ENCODE assay signal across 25 cellular contexts in the genomic region with DNA sequence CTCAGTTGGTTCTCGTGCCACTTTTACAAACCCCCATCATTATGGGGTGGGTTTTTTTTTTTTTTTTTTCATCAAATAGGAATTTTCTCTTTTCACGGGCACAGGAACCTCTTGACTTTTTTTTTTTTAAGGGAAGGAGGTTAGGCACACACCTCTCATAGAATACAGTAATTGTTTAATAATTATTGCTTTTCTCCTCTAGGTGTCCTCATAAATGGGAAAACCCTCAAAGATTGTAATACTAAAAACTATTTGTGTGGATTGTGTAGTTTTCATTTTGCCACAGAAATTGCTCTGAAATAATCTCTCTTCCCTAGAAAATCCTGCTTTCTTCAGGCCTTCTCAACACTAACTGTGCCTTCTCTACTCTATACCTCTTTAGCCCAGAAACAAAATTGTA.
DNase-seq lines count a peak whose midpoint lies in the region; ATAC-seq and TF ChIP-seq lines count a peak whose summit lies in the region.
"Had no signal": no experiment of that assay in that cellular context is flagged by ENCODE, and none has a peak within 500 bp of the region (broad histone marks: within the 10 kb centered on the region; RNA-seq: fewer than 3 reads in every experiment).

No MANE protein-coding gene starts in this region.

- WGBS in right cardiac atrium, result 88% methylated on average over 2 of the region's 2 CpGs

- H3K27ac ChIP-seq in A673 (ENCODE audit: low read depth, low read length, poor library complexity, severe bottlenecking) (no peak overlapping the region), foreskin keratinocyte (peak overlapping the region; percentile 87), caudate nucleus (ENCODE audit: low read depth, low read length) (no peak overlapping the region), right cardiac atrium (ENCODE audit: low read length) (no peak overlapping the region)
- H3K27ac ChIP-seq: BLaER1, parathyroid adenoma, SJCRH30, spleen had no signal

- H3K36me3 ChIP-seq in A673 (ENCODE audit: insufficient read depth, low read length, poor library complexity, severe bottlenecking), result no peaks in the 10 kb centered on the region
- H3K36me3 ChIP-seq: BLaER1, SJCRH30, spleen had no signal

- no peaks in the 10 kb centered on the region for H3K9me3 ChIP-seq in A673 (ENCODE audit: low read depth, low read length, poor library complexity, severe bottlenecking)
- no peaks in the 10 kb centered on the region for H3K9me3 ChIP-seq in right cardiac atrium (ENCODE audit: control insufficient read depth, low read length)
- H3K9me3 ChIP-seq: BLaER1, HAP-1, SJCRH30, spleen had no signal

- DNase-seq in A673 (ENCODE audit: low spot score), result no peak
- DNase-seq in LHCN-M2 (ENCODE audit: low read depth), result peak; percentile 24
- DNase-seq in astrocyte of the spinal cord (ENCODE audit: low read depth, low spot score), result no peak
- no peak for DNase-seq in foreskin keratinocyte
- DNase-seq in HUDEP-2 (lab: John Stamatoyannopoulos, UW; ENCODE audit: unreplicated experiment in 76 of 76), result no peak
- no peak for DNase-seq in caudate nucleus (lab: John Stamatoyannopoulos, UW)
- no peak for DNase-seq in right cardiac atrium
- no peak for DNase-seq in AG08396 (ENCODE audit: low spot score)
- DNase-seq: ACHN; activated CD8-positive, alpha-beta T cell treated with anti-CD3 and anti-CD28 coated beads for 36 hours; activated naive CD4-positive, alpha-beta T cell treated with anti-CD3 and anti-CD28 coated beads for 36 hours; cerebellar nuclear complex; islet precursor cell; NCI-H1436; NCI-H2081 treated with DMSO at 0.1 percent for 48 hours; NCI-H2227 treated with DMSO at 0.1 percent for 48 hours; NCI-H69; retina; SJCRH30; spleen; stimulated activated CD4-positive, alpha-beta T cell treated with anti-CD3 and anti-CD28 coated beads, Interleukin-2, amount 100 ng/mL, for 24 hours; SW 1271 had no signal

- no peak overlapping the region for H3K4me3 ChIP-seq in A673 (ENCODE audit: low read depth, low read length, poor library complexity, severe bottlenecking)
- H3K4me3 ChIP-seq in astrocyte of the spinal cord (ENCODE audit: low read depth, low read length), result no peak overlapping the region
- H3K4me3 ChIP-seq in right cardiac atrium (ENCODE audit: low read length), result no peak overlapping the region
- H3K4me3 ChIP-seq: BLaER1, HAP-1, SJCRH30, spleen had no signal

- POLR2A ChIA-PET in A673 (lab: Charles Lee; ENCODE audit: low non-redundant PET), result no interaction called here

- H3K4me1 ChIP-seq in A673 (ENCODE audit: insufficient read depth, low read length, poor library complexity, severe bottlenecking) (no peaks in the 10 kb centered on the region), foreskin keratinocyte (peaks cover 14% of the 10 kb centered on the region), right cardiac atrium (ENCODE audit: control insufficient read depth, insufficient read depth, low read length) (no peaks in the 10 kb centered on the region)
- H3K4me1 ChIP-seq: BLaER1, SJCRH30, spleen had no signal

- ATAC-seq in foreskin keratinocyte, result no peak
- ATAC-seq in right cardiac atrium, result no peak
- ATAC-seq: activated CD8-positive, alpha-beta T cell treated with anti-CD3 and anti-CD28 coated beads for 36 hours had no signal

- BruUV-seq in A673 (replicated peaks; lab: Mats Ljungman, UMichigan), result no TSS peak

- H3K27me3 ChIP-seq in A673 (replicated peaks; ENCODE audit: insufficient read depth, low read depth, low read length, poor library complexity) (no peaks in the 10 kb centered on the region), foreskin keratinocyte (no peaks in the 10 kb centered on the region), right cardiac atrium (ENCODE audit: control insufficient read depth, insufficient read depth) (no peaks in the 10 kb centered on the region)
- H3K27me3 ChIP-seq: BLaER1, SJCRH30, spleen had no signal

- CTCF ChIA-PET in A673 (lab: Charles Lee), result no interaction called here

- intact Hi-C loops in A673 (cut with micrococcal nuclease; ENCODE audit: unreplicated experiment), result no loop called here
- intact Hi-C loops in right cardiac atrium (cut with DNase I), result no loop called here

- TF ChIP-seq CTCF in A673 (conservative IDR thresholded peaks at IDR 0.05; ENCODE audit: low read depth, low read length) (peak; percentile 21; the same call in 1 of the 2 replicates), astrocyte of the spinal cord (IDR thresholded peaks at IDR 0.05; ENCODE audit: low read depth, low read length) (peak; percentile 1), foreskin keratinocyte (conservative IDR thresholded peaks at IDR 0.05) (peak; percentile 55)

- in situ Hi-C loops in astrocyte of the spinal cord (cut with HindIII; ENCODE audit: low sequenced_read_pairs), result no loop called here

Comparison
In these comparisons a context has a peak if more than half of its experiments do, and no peak if none do; other contexts are left out.
1. CTCF ChIP-seq: peak in every context shown above with its lines; median percentile 55 in foreskin keratinocyte; 21 in A673; 1 in astrocyte of the spinal cord.